ENCODE assay signal across 9 cellular contexts in the genomic region with DNA sequence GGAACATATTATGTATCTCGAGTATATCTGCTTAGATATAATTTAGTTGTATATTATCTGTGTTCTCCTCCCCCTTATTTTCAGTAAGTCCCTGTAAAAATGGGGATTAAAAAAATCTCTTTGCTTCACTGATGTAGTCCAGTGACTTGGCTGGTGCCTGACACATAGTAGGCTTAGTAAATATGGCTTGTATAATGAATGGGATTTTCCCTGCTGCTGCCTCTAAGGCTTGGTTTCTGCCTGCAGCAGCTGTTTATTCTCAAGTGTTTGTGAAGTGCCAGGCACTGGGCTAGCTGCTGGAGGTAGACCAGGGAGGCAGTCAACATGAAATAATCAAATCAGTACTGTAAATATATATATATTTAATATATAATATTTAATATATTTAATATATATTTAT. TPM values are rescaled to one million over a fixed set of nuclear protein-coding genes. Genes with fewer than 3 reads are reported as not detected.
A peak's percentile ranks its signal among the peaks of the same experiment; 100 is the strongest.
DNase-seq lines count a peak whose midpoint lies in the region; ATAC-seq and TF ChIP-seq lines count a peak whose summit lies in the region.
"Had no signal": no experiment of that assay in that cellular context is flagged by ENCODE, and none has a peak within 500 bp of the region (broad histone marks: within the 10 kb centered on the region; RNA-seq: fewer than 3 reads in every experiment).

No MANE protein-coding gene starts in this region.

- no peaks in the 10 kb centered on the region for H3K27me3 ChIP-seq in CD4-positive, alpha-beta memory T cell (ENCODE audit: insufficient read depth, low read length)
- H3K27me3 ChIP-seq in spleen (replicated peaks in 1 of 7), result no peaks in the 10 kb centered on the region

- no peak for ATAC-seq in HG02798 (IDR thresholded peaks at IDR 0.05; ENCODE audit: poor library complexity, unreplicated experiment)

- intact Hi-C loops in CD4-positive, alpha-beta memory T cell (cut with micrococcal nuclease), result no loop called here
- intact Hi-C loops in spleen (cut with DNase I; ENCODE audit: low total_unique reads), result no loop called here

- peaks cover 7 to 25% (median 17%) of the 10 kb centered on the region in 4 donors for H3K4me1 Mint-ChIP-seq in CD4-positive, alpha-beta memory T cell
- H3K4me1 Mint-ChIP-seq in chondrocyte (ENCODE audit: low read depth), result peaks cover 19% of the 10 kb centered on the region

- CTCF ChIA-PET in CD4-positive, alpha-beta memory T cell (lab: Charles Lee; ENCODE audit: partially characterized antibody), result no interaction called here

- H3K27ac ChIP-seq in CD4-positive, alpha-beta memory T cell (ENCODE audit: low read depth, low read length), result no peak overlapping the region
- no peak overlapping the region for H3K27ac ChIP-seq in spleen

- no peaks in the 10 kb centered on the region for H3K36me3 ChIP-seq in CD4-positive, alpha-beta memory T cell (ENCODE audit: insufficient read depth, low read length)
- H3K36me3 ChIP-seq in spleen, result no peaks in the 10 kb centered on the region

- POLR2A ChIA-PET in CD4-positive, alpha-beta memory T cell (lab: Charles Lee; ENCODE audit: partially characterized antibody), result no interaction called here

- no peaks in the 10 kb centered on the region for H3K9me3 ChIP-seq in CD4-positive, alpha-beta memory T cell (ENCODE audit: control insufficient read depth in 1 of 2, low read length in 2 of 2)
- no peaks in the 10 kb centered on the region for H3K9me3 ChIP-seq in spleen

- TF ChIP-seq CTCF in chondrocyte (IDR thresholded peaks at IDR 0.05) (no peak), spleen (IDR thresholded peaks at IDR 0.05 in 8 of 11, conservative IDR thresholded peaks at IDR 0.05 in 3 of 11) (no peak)

- 78 to 90% (median 86%) methylated on average over 1 of the region's 1 CpG for WGBS in spleen, 5 donors

- peak overlapping the region; percentile 46 to 93 (median 88) for H3K4me3 Mint-ChIP-seq in CD4-positive, alpha-beta memory T cell
- peak overlapping the region; percentile 66 for H3K4me3 Mint-ChIP-seq in chondrocyte (ENCODE audit: unreplicated experiment)

- H3K9me3 Mint-ChIP-seq in CD4-positive, alpha-beta memory T cell, result no peaks in the 10 kb centered on the region
- peaks cover 3% of the 10 kb centered on the region for H3K9me3 Mint-ChIP-seq in chondrocyte (ENCODE audit: low read depth)

- no peaks in the 10 kb centered on the region for H3K27me3 Mint-ChIP-seq in CD4-positive, alpha-beta memory T cell
- H3K27me3 Mint-ChIP-seq in chondrocyte (ENCODE audit: low read depth), result no peaks in the 10 kb centered on the region

- H3K36me3 Mint-ChIP-seq in CD4-positive, alpha-beta memory T cell, result peaks cover 0 to 6% of the 10 kb centered on the region in 2 donors
- H3K36me3 Mint-ChIP-seq in chondrocyte (ENCODE audit: low read depth), result no peaks in the 10 kb centered on the region

- DNase-seq in CD4-positive, alpha-beta memory T cell, result no peak
- peak; percentile 51 for DNase-seq in DMS53 treated with DMSO at 0.1 percent for 48 hours (lab: John Stamatoyannopoulos, UW; ENCODE audit: unreplicated experiment)
- peak; percentile 55 for DNase-seq in NCI-H510A (lab: John Stamatoyannopoulos, UW)
- DNase-seq in chondrocyte (ENCODE audit: low spot score), result no peak
- no peak for DNase-seq in T1000 (lab: John Stamatoyannopoulos, UW)
- no peak for DNase-seq in spleen
- DNase-seq: OCI-M1; stimulated activated naive CD4-positive, alpha-beta T cell treated with Interleukin-2 at 50 U/mL for 16 hours had no signal

- peaks cover 16% of the 10 kb centered on the region for H3K4me1 ChIP-seq in CD4-positive, alpha-beta memory T cell (ENCODE audit: insufficient read depth, low read length)
- H3K4me1 ChIP-seq in spleen, result peaks cover 12 to 31% (median 20%) of the 10 kb centered on the region in 6 donors

- TF ChIP-seq POLR2A in spleen (IDR thresholded peaks at IDR 0.05), result no peak

- H3K27ac Mint-ChIP-seq in CD4-positive, alpha-beta memory T cell, result peak overlapping the region in 4 of 7 donors; percentile 46 to 95 (median 73)
- no peak overlapping the region for H3K27ac Mint-ChIP-seq in chondrocyte (ENCODE audit: unreplicated experiment)

- H3K4me3 ChIP-seq in CD4-positive, alpha-beta memory T cell (ENCODE audit: low read length in 2 of 2), result no peak overlapping the region
- H3K4me3 ChIP-seq in spleen, result no peak overlapping the region

RNA-seq across cellular contexts. Expression of a gene that starts 1.6 kb away (rescaled TPM):
- total RNA-seq in CD4-positive, alpha-beta memory T cell, result 10 to 100 TPM; 11.4 to 12.8 TPM
- 10 to 100 TPM in 1 of 2 donors, 1 to 10 TPM in 1; 6.2 to 11.2 TPM for polyA plus RNA-seq in CD4-positive, alpha-beta memory T cell
- 23.7 to 26.8 TPM (median 24.6 TPM) in 3 replicates for total RNA-seq in chondrocyte
- 10 to 100 TPM in 6 of 7 donors, 1 to 10 TPM in 1; 8.5 to 16.5 (median 11.9) TPM for total RNA-seq in spleen
- polyA plus RNA-seq in spleen, result 1 to 10 TPM; 3.2 to 4.6 (median 3.3) TPM

Comparison
In these comparisons a context has a peak if more than half of its experiments do, and no peak if none do; other contexts are left out.
1. DNase-seq: peak in DMS53 treated with DMSO at 0.1 percent for 48 hours (single experiment) and NCI-H510A (single experiment); none in CD4-positive, alpha-beta memory T cell (0 of 5), chondrocyte (single experiment), T1000 (single experiment) and spleen (single experiment).